ENCODE assay signal across 26 cellular contexts in genomic region chr18:63765837-63766236, GRCh38. TPM values are rescaled to one million over a fixed set of nuclear protein-coding genes. Genes with fewer than 3 reads are reported as not detected.
"Had no signal": no experiment of that assay in that cellular context is flagged by ENCODE, and none has a peak within 500 bp of the region (broad histone marks: within the 10 kb centered on the region; RNA-seq: fewer than 3 reads in every experiment).

No MANE protein-coding gene starts in this region.

- FAIRE-seq: HepG2, K562 had no signal

- H3K27ac Mint-ChIP-seq: IgD-negative memory B cell had no signal

- ATAC-seq: HepG2, K562, Panc1, PC-3 had no signal

- H3K4me1 Mint-ChIP-seq: IgD-negative memory B cell had no signal

- H3K27me3 Mint-ChIP-seq: IgD-negative memory B cell had no signal

- H3K27ac ChIP-seq: KMS-11, RWPE1, SJCRH30 had no signal

- H3K36me3 ChIP-seq: SJCRH30 had no signal

- H3K9me3 ChIP-seq: SJCRH30 had no signal

- H3K9ac ChIP-seq: KMS-11 had no signal

- H3K4me3 Mint-ChIP-seq: IgD-negative memory B cell had no signal

- H3K4me2 ChIP-seq: KMS-11 had no signal

- H3K27me3 ChIP-seq: SJCRH30 had no signal

- DNase-seq: Kasumi-1; MM.1S; NCI-H1092 treated with DMSO at 0.1 percent for 48 hours; NCI-H1436; NCI-H187; NCI-H2029; NCI-H2081 treated with DMSO at 0.1 percent for 48 hours; NCI-H2171; NCI-H226; NCI-H446; NCI-H510A; NCI-H524 treated with DMSO at 0.1 percent for 48 hours; NCI-H69; NCI-H774; NK-92 treated with Interleukin-12 subunit alpha and Interleukin-12 subunit beta, amount 100 ng/mL, for 24 hours; PC-3; SHP77; SJCRH30; T-helper 1 cell had no signal

- H3K4me1 ChIP-seq: SJCRH30 had no signal

- H3K4me3 ChIP-seq: K562, SJCRH30 had no signal

RNA-seq across cellular contexts. Expression of gene SERPINB7, which starts 9.4 kb away (rescaled TPM):
- total RNA-seq: HepG2, K562, OCI-LY7, SJCRH30 had no signal
- polyA plus RNA-seq: HepG2, IgD-negative memory B cell, K562 had no signal
